In the genomic region with DNA sequence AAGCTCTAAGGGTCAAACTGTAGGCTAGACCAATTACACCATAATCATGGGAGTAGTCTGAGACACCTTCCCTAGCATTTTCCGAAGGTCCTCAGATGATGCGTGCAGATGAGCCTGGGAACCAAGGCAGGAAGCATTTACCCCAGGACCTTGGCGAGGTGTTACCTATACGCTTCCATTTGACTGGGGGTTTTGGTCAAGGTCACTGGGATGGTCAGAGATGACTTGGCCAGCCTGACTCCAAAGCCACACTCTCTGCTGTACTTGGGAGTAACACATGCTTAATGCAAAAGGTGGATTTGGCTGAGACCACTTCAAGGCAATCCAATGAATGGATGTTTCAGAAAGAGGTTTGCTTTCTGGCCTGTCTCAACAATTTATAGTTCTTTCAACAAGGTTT, we compare ENCODE assay signal across 30 cellular contexts.
"Had no signal": no experiment of that assay in that cellular context is flagged by ENCODE, and none has a peak within 500 bp of the region (broad histone marks: within the 10 kb centered on the region; RNA-seq: fewer than 3 reads in every experiment).

No MANE protein-coding gene starts in this region.

- H3K4me1 ChIP-seq: adrenal gland, ascending aorta, body of pancreas, breast epithelium had no signal

- H3K9me3 ChIP-seq: adrenal gland, ascending aorta, body of pancreas had no signal

- DNase-seq: activated effector memory CD4-positive, alpha-beta T cell treated with anti-CD3 and anti-CD28 coated beads, Interleukin-2, amount 50 U/mL, for 16 hours; activated effector memory CD4-positive, alpha-beta T cell treated with Interleukin-2 at 50 U/mL for 16 hours; activated gamma-delta T cell; activated gamma-delta T cell treated with Interleukin-2 at 50 U/mL for 16 hours; activated naive CD4-positive, alpha-beta T cell; activated naive CD4-positive, alpha-beta T cell treated with anti-CD3 and anti-CD28 coated beads for 36 hours; activated naive CD4-positive, alpha-beta T cell treated with anti-CD3 and anti-CD28 coated beads, Interleukin-2, amount 10 ng/mL, durations not matched to agents 7 days and 5 days; activated naive CD4-positive, alpha-beta T cell treated with anti-CD3 and anti-CD28 coated beads, Interleukin-2, amount 50 U/mL, for 16 hours; activated naive CD4-positive, alpha-beta T cell treated with Interleukin-2 at 50 U/mL for 16 hours; activated naive CD8-positive, alpha-beta T cell treated with anti-CD3 and anti-CD28 coated beads for 36 hours; activated naive CD8-positive, alpha-beta T cell treated with anti-CD3 and anti-CD28 coated beads, Interleukin-2, amount 10 ng/mL, durations not matched to agents 7 days and 5 days; activated naive CD8-positive, alpha-beta T cell treated with anti-CD3 and anti-CD28 coated beads, Interleukin-2, amount 50 U/mL, for 24 hours; activated T-cell treated with anti-CD3 and anti-CD28 coated beads, Interleukin-2, amount 50 U/mL, for 1 hour; activated T-cell treated with anti-CD3 and anti-CD28 coated beads, Interleukin-2, amount 50 U/mL, for 24 hours; activated T-cell treated with anti-CD3 and anti-CD28 coated beads, Interleukin-2, amount 50 U/mL, for 4 hours; activated T-cell treated with anti-CD3 and anti-CD28 coated beads, Interleukin-2, amount 50 U/mL, for 48 hours; activated T-cell treated with anti-CD3 and anti-CD28 coated beads, Interleukin-2, amount 50 U/mL, for 72 hours; adrenal gland; amniotic stem cell; amygdala; anterior cingulate cortex; aorta; body of pancreas; brain microvascular endothelial cell; caudate nucleus; central memory CD4-positive, alpha-beta T cell; cerebellar nuclear complex had no signal

- H3K27ac ChIP-seq: adrenal gland, ascending aorta, body of pancreas, brain microvascular endothelial cell, breast epithelium, cardiac muscle cell had no signal

- H3K27me3 ChIP-seq: adrenal gland, ascending aorta, body of pancreas, brain microvascular endothelial cell, breast epithelium, cardiac muscle cell had no signal

- H3K4me3 ChIP-seq: adrenal gland, ascending aorta, body of pancreas, breast epithelium, cardiac muscle cell had no signal

- H3K36me3 ChIP-seq: adrenal gland, ascending aorta, brain microvascular endothelial cell, breast epithelium, cardiac muscle cell had no signal
